In the genomic region with DNA sequence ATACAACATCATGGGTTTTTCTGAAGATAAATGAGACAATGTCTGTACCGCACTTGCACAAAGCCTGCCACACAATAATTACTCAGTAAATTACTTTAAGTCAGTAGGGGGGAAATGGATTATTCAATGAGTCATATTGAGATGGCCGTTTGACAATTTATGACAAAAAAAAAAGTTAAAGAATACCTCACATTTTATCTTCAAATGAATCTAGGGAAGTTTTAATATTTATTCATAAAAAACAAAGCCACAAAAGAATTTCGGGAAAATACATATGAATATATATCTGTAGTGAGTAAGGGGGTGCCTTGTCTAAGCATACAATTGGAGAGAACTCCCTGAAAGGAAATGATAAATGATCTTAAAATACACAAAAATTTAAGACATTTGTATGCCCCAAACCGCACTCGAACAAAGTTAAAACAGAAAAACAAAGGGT, we compare ENCODE assay signal across 1 cellular context.
TF ChIP-seq lines count a peak whose summit lies in the region.

No MANE protein-coding gene starts in this region.

TF ChIP-seq in SK-N-SH, 30 proteins besides CTCF, POLR2A, EP300 and RAD21 (continued from another document):
- TF ChIP-seq, protein P1, sequence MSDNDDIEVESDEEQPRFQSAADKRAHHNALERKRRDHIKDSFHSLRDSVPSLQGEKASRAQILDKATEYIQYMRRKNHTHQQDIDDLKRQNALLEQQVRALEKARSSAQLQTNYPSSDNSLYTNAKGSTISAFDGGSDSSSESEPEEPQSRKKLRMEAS (IDR thresholded peaks at IDR 0.05; ENCODE audit: low read depth), result no peak
- TF ChIP-seq TCF12 (IDR thresholded peaks at IDR 0.05), result peak; percentile 53
- no peak for TF ChIP-seq ELF1 (IDR thresholded peaks at IDR 0.05)
- no peak for TF ChIP-seq NRF1 (IDR thresholded peaks at IDR 0.05; ENCODE audit: low read depth, low read length)
- TF ChIP-seq, protein P2, sequence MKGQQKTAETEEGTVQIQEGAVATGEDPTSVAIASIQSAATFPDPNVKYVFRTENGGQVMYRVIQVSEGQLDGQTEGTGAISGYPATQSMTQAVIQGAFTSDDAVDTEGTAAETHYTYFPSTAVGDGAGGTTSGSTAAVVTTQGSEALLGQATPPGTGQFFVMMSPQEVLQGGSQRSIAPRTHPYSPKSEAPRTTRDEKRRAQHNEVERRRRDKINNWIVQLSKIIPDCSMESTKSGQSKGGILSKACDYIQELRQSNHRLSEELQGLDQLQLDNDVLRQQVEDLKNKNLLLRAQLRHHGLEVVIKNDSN (IDR thresholded peaks at IDR 0.05; ENCODE audit: borderline replicate concordance, low read depth), result no peak
- peak; percentile 54; the same call in 1 of the 2 replicates for TF ChIP-seq FOXM1 (IDR thresholded peaks at IDR 0.05; ENCODE audit: low read depth)
- no peak for TF ChIP-seq CHD2 (IDR thresholded peaks at IDR 0.05; ENCODE audit: low read length, partially characterized antibody)
- TF ChIP-seq GATA2 (CRISPR knock-in tag; IDR thresholded peaks at IDR 0.05), result no peak
- no peak for TF ChIP-seq EZH2phosphoT487 (IDR thresholded peaks at IDR 0.05; ENCODE audit: borderline replicate concordance, low read depth)
- TF ChIP-seq FOSL2 (IDR thresholded peaks at IDR 0.05; ENCODE audit: borderline replicate concordance, low read depth), result peak; percentile 77
- no peak for TF ChIP-seq USF2 (IDR thresholded peaks at IDR 0.05; ENCODE audit: borderline replicate concordance, low read depth, low read length)
- no peak for TF ChIP-seq RXRA (IDR thresholded peaks at IDR 0.05; ENCODE audit: borderline replicate concordance, low read depth)
- TF ChIP-seq MEF2A (IDR thresholded peaks at IDR 0.05; ENCODE audit: borderline replicate concordance, low read depth), result peak; percentile 46; the same call in 1 of the 2 replicates
- TF ChIP-seq TEAD4 (IDR thresholded peaks at IDR 0.05; ENCODE audit: borderline replicate concordance, insufficient read depth), result 0 out of 2 replicates have a peak, but pooled peaks have one; percentile 59
- TF ChIP-seq GABPA (IDR thresholded peaks at IDR 0.05; ENCODE audit: low read depth), result no peak
- peak; percentile 5; the same call in 1 of the 2 replicates for TF ChIP-seq NFIC (IDR thresholded peaks at IDR 0.05; ENCODE audit: borderline replicate concordance)
- TF ChIP-seq YY1 (IDR thresholded peaks at IDR 0.05; ENCODE audit: low read depth), result no peak
- TF ChIP-seq, protein P3, sequence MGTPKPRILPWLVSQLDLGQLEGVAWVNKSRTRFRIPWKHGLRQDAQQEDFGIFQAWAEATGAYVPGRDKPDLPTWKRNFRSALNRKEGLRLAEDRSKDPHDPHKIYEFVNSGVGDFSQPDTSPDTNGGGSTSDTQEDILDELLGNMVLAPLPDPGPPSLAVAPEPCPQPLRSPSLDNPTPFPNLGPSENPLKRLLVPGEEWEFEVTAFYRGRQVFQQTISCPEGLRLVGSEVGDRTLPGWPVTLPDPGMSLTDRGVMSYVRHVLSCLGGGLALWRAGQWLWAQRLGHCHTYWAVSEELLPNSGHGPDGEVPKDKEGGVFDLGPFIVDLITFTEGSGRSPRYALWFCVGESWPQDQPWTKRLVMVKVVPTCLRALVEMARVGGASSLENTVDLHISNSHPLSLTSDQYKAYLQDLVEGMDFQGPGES (IDR thresholded peaks at IDR 0.05; ENCODE audit: low read depth, low read length), result no peak
- TF ChIP-seq SIN3A (IDR thresholded peaks at IDR 0.05; ENCODE audit: borderline replicate concordance, low read depth, low read length), result no peak
- TF ChIP-seq SMC3 (IDR thresholded peaks at IDR 0.05; ENCODE audit: low read depth, low read length), result no peak
- TF ChIP-seq MXI1 (IDR thresholded peaks at IDR 0.05; ENCODE audit: low read depth, low read length), result no peak
